In the genomic region with DNA sequence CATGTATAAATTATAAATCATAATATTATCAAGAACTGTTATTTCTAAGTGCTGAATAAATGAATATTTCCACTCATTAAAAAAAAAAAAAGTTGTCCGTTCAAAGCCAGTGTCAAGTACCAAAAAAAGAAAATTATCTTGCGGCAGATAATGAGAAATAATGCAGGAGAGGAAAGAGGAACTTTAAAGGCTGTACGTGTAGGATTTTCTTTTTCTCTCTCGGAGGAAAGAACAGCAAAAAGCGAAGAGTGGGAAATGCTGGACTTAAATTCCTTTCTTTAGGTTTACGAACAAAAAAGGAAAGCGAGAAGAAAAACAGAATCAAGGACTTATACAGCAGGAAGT, we compare ENCODE assay signal across 8 cellular contexts. TPM values are rescaled to one million over a fixed set of nuclear protein-coding genes. Genes with fewer than 3 reads are reported as not detected.
DNase-seq lines count a peak whose midpoint lies in the region; ATAC-seq and TF ChIP-seq lines count a peak whose summit lies in the region.

No MANE protein-coding gene starts in this region.

- TF ChIP-seq POLR2A in stomach (IDR thresholded peaks at IDR 0.05) = no peak

- peak overlapping the region; percentile 53 to 64 for H3K4me3 ChIP-seq in SK-N-SH (ENCODE audit: low read depth in 2 of 2, low read length in 1 of 2)
- peak overlapping the region; percentile 59 for H3K4me3 ChIP-seq in iPS-18c (ENCODE audit: insufficient read depth, low read depth, low read length)
- H3K4me3 ChIP-seq in stomach = peak overlapping the region; percentile 45 to 66 (median 50)

- H3K36me3 ChIP-seq in SK-N-SH (replicated peaks in 1 of 2; ENCODE audit: control insufficient read depth in 1 of 2, insufficient read depth in 2 of 2, low read length in 1 of 2) = no peaks in the 10 kb centered on the region
- H3K36me3 ChIP-seq in stomach = no peaks in the 10 kb centered on the region

- no peaks in the 10 kb centered on the region for H3K4me1 Mint-ChIP-seq in activated T-helper 17 cell treated with anti-CD3 and anti-CD28 coated beads, Interleukin-2, amount 50 U/mL, for 72 hours

- CTCF ChIA-PET in SK-N-SH (lab: Yijun Ruan, JAX) = interaction anchor here (0.9 to 2.2 kb wide), 48 partner anchors 8 to 962 kb away, joined by 3 to 37 read pairs (median 5); partner anchors contain the start of gene EED

- H3K79me2 ChIP-seq in SK-N-SH (ENCODE audit: insufficient read depth) = no peaks in the 10 kb centered on the region

- peak overlapping the region; percentile 85 for H3K4me2 ChIP-seq in SK-N-SH

- H3K9me2 ChIP-seq in SK-N-SH = no peaks in the 10 kb centered on the region

- H3K27me3 Mint-ChIP-seq in activated T-helper 17 cell treated with anti-CD3 and anti-CD28 coated beads, Interleukin-2, amount 50 U/mL, for 72 hours = no peaks in the 10 kb centered on the region

- DNase-seq in SK-N-SH (no peak), stomach (no peak), NCI-H2029 (lab: John Stamatoyannopoulos, UW) (no peak), kidney glomerular epithelial cell (lab: John Stamatoyannopoulos, UW) (no peak), GM03348 (ENCODE audit: low spot score) (no peak)

- no peak for ATAC-seq in SK-N-SH treated with all-trans-retinoic acid at 6 μM for 48 hours
- ATAC-seq in activated T-helper 17 cell treated with anti-CD3 and anti-CD28 coated beads, Interleukin-2, amount 50 U/mL, for 72 hours (replicated peaks) = no peak

- WGBS in SK-N-SH (ENCODE audit: low lambda C conversion rate) = 69% methylated on average over 7 of the region's 7 CpGs
- WGBS in stomach, 5 donors = 11 to 35% (median 23%) methylated on average over 7 of the region's 7 CpGs

- H3K27me3 ChIP-seq in SK-N-SH (ENCODE audit: insufficient read depth) = no peaks in the 10 kb centered on the region
- H3K27me3 ChIP-seq in stomach = no peaks in the 10 kb centered on the region

- TF ChIP-seq EP300 in SK-N-SH (IDR thresholded peaks at IDR 0.05; ENCODE audit: borderline replicate concordance in 1 of 2, low read depth in 1 of 2, low read length in 1 of 2) = no peak
- TF ChIP-seq EP300 in stomach (IDR thresholded peaks at IDR 0.05) = no peak

- POLR2A ChIA-PET in SK-N-SH (lab: Yijun Ruan, JAX) = no interaction called here

- no peaks in the 10 kb centered on the region for H3K9me3 ChIP-seq in SK-N-SH
- peaks cover 5% of the 10 kb centered on the region for H3K9me3 ChIP-seq in iPS-18c (ENCODE audit: control insufficient read depth, insufficient read depth, low read length)
- H3K9me3 ChIP-seq in stomach = peaks cover 0 to 7% (median 0%) of the 10 kb centered on the region in 4 donors

- peak overlapping the region; percentile 77 for H3K9ac ChIP-seq in SK-N-SH

- peak overlapping the region; percentile 94 for H2AFZ ChIP-seq in SK-N-SH (ENCODE audit: low read depth)

- TF ChIP-seq CTCF in SK-N-SH (IDR thresholded peaks at IDR 0.05) (no peak), stomach (IDR thresholded peaks at IDR 0.05) (no peak)

- H3K27ac Mint-ChIP-seq in activated T-helper 17 cell treated with anti-CD3 and anti-CD28 coated beads, Interleukin-2, amount 50 U/mL, for 72 hours = peak overlapping the region; percentile 86

- no peak for TF ChIP-seq RAD21 in SK-N-SH (IDR thresholded peaks at IDR 0.05; ENCODE audit: low read length)

- H4K20me1 ChIP-seq in SK-N-SH (ENCODE audit: insufficient read depth) = no peaks in the 10 kb centered on the region

- no peaks in the 10 kb centered on the region for H3K36me3 Mint-ChIP-seq in activated T-helper 17 cell treated with anti-CD3 and anti-CD28 coated beads, Interleukin-2, amount 50 U/mL, for 72 hours (ENCODE audit: low read depth)

- H3K4me3 Mint-ChIP-seq in activated T-helper 17 cell treated with anti-CD3 and anti-CD28 coated beads, Interleukin-2, amount 50 U/mL, for 72 hours = peak overlapping the region; percentile 94

- no peaks in the 10 kb centered on the region for H3K9me3 Mint-ChIP-seq in activated T-helper 17 cell treated with anti-CD3 and anti-CD28 coated beads, Interleukin-2, amount 50 U/mL, for 72 hours

- peak overlapping the region; percentile 57 to 76 for H3K27ac ChIP-seq in SK-N-SH (ENCODE audit: low read depth in 2 of 2, low read length in 1 of 2)
- H3K27ac ChIP-seq in stomach = peak overlapping the region; percentile 84 to 95 (median 87)

- H3K4me1 ChIP-seq in SK-N-SH (ENCODE audit: control insufficient read depth in 1 of 2, insufficient read depth in 2 of 2, low read depth in 1 of 2, low read length in 1 of 2) (peaks cover 0 to 8% of the 10 kb centered on the region in 2 experiments; a peak in 1 of 4 replicates), stomach (peaks cover 7 to 18% (median 11%) of the 10 kb centered on the region in 4 donors)

- H3F3A ChIP-seq in SK-N-SH (replicated peaks; ENCODE audit: insufficient read depth) = no peaks in the 10 kb centered on the region

- intact Hi-C loops in stomach (cut with DNase I; ENCODE audit: low total_unique reads) = loop anchor here (10.0 kb wide), 2 partner anchors 361 to 431 kb away; no protein-coding TSS in a partner anchor

TF ChIP-seq in SK-N-SH, 30 proteins besides CTCF, POLR2A, EP300 and RAD21:
- TF ChIP-seq GABPA (IDR thresholded peaks at IDR 0.05; ENCODE audit: low read depth) = no peak
- TF ChIP-seq TCF12 (IDR thresholded peaks at IDR 0.05) = no peak
- TF ChIP-seq FOXJ3 (CRISPR knock-in tag; IDR thresholded peaks at IDR 0.05) = no peak
- no peak for TF ChIP-seq RCOR1 (IDR thresholded peaks at IDR 0.05; ENCODE audit: low read length)
- no peak for TF ChIP-seq TAF1 (IDR thresholded peaks at IDR 0.05; ENCODE audit: borderline replicate concordance, low read depth, low read length)
- no peak for TF ChIP-seq FOXM1 (IDR thresholded peaks at IDR 0.05; ENCODE audit: low read depth)
- no peak for TF ChIP-seq ELF1 (IDR thresholded peaks at IDR 0.05)
- no peak for TF ChIP-seq EZH2phosphoT487 (IDR thresholded peaks at IDR 0.05; ENCODE audit: borderline replicate concordance, low read depth)
- TF ChIP-seq RFX5 (IDR thresholded peaks at IDR 0.05; ENCODE audit: low read length) = no peak
- TF ChIP-seq, protein P1, sequence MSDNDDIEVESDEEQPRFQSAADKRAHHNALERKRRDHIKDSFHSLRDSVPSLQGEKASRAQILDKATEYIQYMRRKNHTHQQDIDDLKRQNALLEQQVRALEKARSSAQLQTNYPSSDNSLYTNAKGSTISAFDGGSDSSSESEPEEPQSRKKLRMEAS (IDR thresholded peaks at IDR 0.05; ENCODE audit: low read depth) = no peak
- TF ChIP-seq FOSL2 (IDR thresholded peaks at IDR 0.05; ENCODE audit: borderline replicate concordance, low read depth) = no peak
- no peak for TF ChIP-seq RXRA (IDR thresholded peaks at IDR 0.05; ENCODE audit: borderline replicate concordance, low read depth)
- TF ChIP-seq GATA2 (CRISPR knock-in tag; IDR thresholded peaks at IDR 0.05) = no peak

TF ChIP-seq in SK-N-SH treated with all-trans-retinoic acid at 6 μM for 48 hours, 23 proteins besides CTCF, POLR2A, EP300 and RAD21 (continues in another document):
- TF ChIP-seq TSHZ2 (CRISPR knock-in tag; IDR thresholded peaks at IDR 0.05) (no peak), ZNF565 (CRISPR knock-in tag; conservative IDR thresholded peaks at IDR 0.05; ENCODE audit: low read depth) (no peak), ZNF8 (CRISPR knock-in tag; IDR thresholded peaks at IDR 0.05) (no peak)
- TF ChIP-seq, protein P2, sequence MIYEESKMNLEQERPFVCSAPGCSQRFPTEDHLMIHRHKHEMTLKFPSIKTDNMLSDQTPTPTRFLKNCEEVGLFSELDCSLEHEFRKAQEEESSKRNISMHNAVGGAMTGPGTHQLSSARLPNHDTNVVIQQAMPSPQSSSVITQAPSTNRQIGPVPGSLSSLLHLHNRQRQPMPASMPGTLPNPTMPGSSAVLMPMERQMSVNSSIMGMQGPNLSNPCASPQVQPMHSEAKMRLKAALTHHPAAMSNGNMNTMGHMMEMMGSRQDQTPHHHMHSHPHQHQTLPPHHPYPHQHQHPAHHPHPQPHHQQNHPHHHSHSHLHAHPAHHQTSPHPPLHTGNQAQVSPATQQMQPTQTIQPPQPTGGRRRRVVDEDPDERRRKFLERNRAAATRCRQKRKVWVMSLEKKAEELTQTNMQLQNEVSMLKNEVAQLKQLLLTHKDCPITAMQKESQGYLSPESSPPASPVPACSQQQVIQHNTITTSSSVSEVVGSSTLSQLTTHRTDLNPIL (CRISPR knock-in tag; IDR thresholded peaks at IDR 0.05; ENCODE audit: low read depth) = no peak

RNA-seq across cellular contexts. Expression of gene CCDC83, which starts 1.0 kb away (rescaled TPM):
- polyA plus RNA-seq in SK-N-SH (2012; rRNA removed) (not detected in 2 replicates), stomach (not detected)
- not detected in 2 replicates for polyA plus RNA-seq in SK-N-SH (2012; cell fraction: cytosol; rRNA removed)
- polyA plus RNA-seq in SK-N-SH (2012; cell fraction: nucleus; rRNA removed) = not detected in 2 replicates
- not detected for total RNA-seq in activated T-helper 17 cell treated with anti-CD3 and anti-CD28 coated beads, Interleukin-2, amount 50 U/mL, for 72 hours
- 1 to 10 TPM in 1 of 5 donors, under 1 TPM in 1, not detected in 3; 0.45 to 2.6 TPM for total RNA-seq in stomach

RNA-seq across cellular contexts. Expression of gene SYTL2, which starts 43.2 kb away (rescaled TPM):
- polyA plus RNA-seq in SK-N-SH (2012; rRNA removed) (36.0 and 72.8 TPM in 2 replicates), stomach (10 to 100 TPM in 2 of 3 donors, 1 to 10 TPM in 1; 5.4 to 86.1 (median 11.4) TPM)
- polyA plus RNA-seq in SK-N-SH (2012; cell fraction: cytosol; rRNA removed) = 43.2 and 56.2 TPM in 2 replicates
- polyA plus RNA-seq in SK-N-SH (2012; cell fraction: nucleus; rRNA removed) = 146 and 213 TPM in 2 replicates
- 10 to 100 TPM; 10.5 to 12.1 TPM for total RNA-seq in activated T-helper 17 cell treated with anti-CD3 and anti-CD28 coated beads, Interleukin-2, amount 50 U/mL, for 72 hours
- total RNA-seq in stomach = 100 to 1,000 TPM; 151 to 391 (median 255) TPM

Comparison
In these comparisons a context has a peak if more than half of its experiments do, and no peak if none do; other contexts are left out.
1. RNA of gene SYTL2, which starts 43.2 kb away (total RNA-seq): 151 to 391 TPM in stomach; 10.5 to 12.1 TPM in activated T-helper 17 cell treated with anti-CD3 and anti-CD28 coated beads, Interleukin-2, amount 50 U/mL, for 72 hours; every median in the first group is over 10 times any median in the second.
2. Peak in every context shown above with its lines, with median percentiles within 50 percentile points of each other: H3K4me3 ChIP-seq.